In the genomic region with DNA sequence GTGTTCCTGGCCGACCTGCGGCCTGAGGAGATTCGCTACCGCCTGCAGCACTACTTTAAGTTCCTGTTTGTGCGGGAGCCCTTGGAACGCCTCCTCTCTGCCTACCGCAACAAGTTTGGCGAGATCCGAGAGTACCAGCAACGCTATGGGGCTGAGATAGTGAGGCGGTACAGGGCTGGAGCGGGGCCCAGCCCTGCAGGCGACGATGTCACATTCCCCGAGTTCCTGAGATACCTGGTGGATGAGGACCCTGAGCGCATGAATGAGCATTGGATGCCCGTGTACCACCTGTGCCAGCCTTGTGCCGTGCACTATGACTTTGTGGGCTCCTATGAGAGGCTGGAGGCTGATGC, we compare ENCODE assay signal across 8 cellular contexts.
DNase-seq lines count a peak whose midpoint lies in the region; ATAC-seq and TF ChIP-seq lines count a peak whose summit lies in the region.

No MANE protein-coding gene starts in this region.

- no peak for DNase-seq in AG04449 (ENCODE audit: low read depth, low spot score)
- no peak for DNase-seq in astrocyte of the cerebellum (ENCODE audit: low read depth)
- DNase-seq in stimulated activated naive B cell treated with anti-CD40 and anti-IgM and Interleukin-4, amounts not matched to agents 10 μg/mL and 1 μg/mL and 100 μg/mL, for 72 hours = no peak
- DNase-seq in DMS153 (lab: John Stamatoyannopoulos, UW) = no peak

- H3K4me3 ChIP-seq in AG04449 (ENCODE audit: low read depth, low read length) = peak overlapping the region; percentile 71
- H3K4me3 ChIP-seq in Loucy (ENCODE audit: low read length, poor library complexity, severe bottlenecking) = peak overlapping the region; percentile 99
- H3K4me3 ChIP-seq in astrocyte of the cerebellum (ENCODE audit: low read depth, low read length) = peak overlapping the region; percentile 67
- H3K4me3 ChIP-seq in iPS-20b (ENCODE audit: low read length) = peak overlapping the region; percentile 84

- H3K9me3 ChIP-seq in Loucy (ENCODE audit: insufficient read depth, low read depth, low read length) (no peaks in the 10 kb centered on the region), iPS-20b (ENCODE audit: insufficient read depth, low read depth, low read length) (no peaks in the 10 kb centered on the region)

- peak overlapping the region; percentile 87 to 92 for H3K4me3 Mint-ChIP-seq in stimulated activated naive B cell treated with anti-CD40 and anti-IgM and Interleukin-4, amounts not matched to agents 10 μg/mL and 1 μg/mL and 100 μg/mL, for 72 hours

- peaks cover 18 to 36% of the 10 kb centered on the region in 2 donors for H3K4me1 Mint-ChIP-seq in stimulated activated naive B cell treated with anti-CD40 and anti-IgM and Interleukin-4, amounts not matched to agents 10 μg/mL and 1 μg/mL and 100 μg/mL, for 72 hours

- no peaks in the 10 kb centered on the region for H3K9me2 ChIP-seq in Loucy (replicated peaks; ENCODE audit: low read depth, low read length)

- H3K27me3 Mint-ChIP-seq in stimulated activated naive B cell treated with anti-CD40 and anti-IgM and Interleukin-4, amounts not matched to agents 10 μg/mL and 1 μg/mL and 100 μg/mL, for 72 hours = no peaks in the 10 kb centered on the region

- peaks cover 11% of the 10 kb centered on the region for H4K20me1 ChIP-seq in Loucy (ENCODE audit: insufficient read depth, low read length, poor library complexity, severe bottlenecking)

- TF ChIP-seq CTCF in AG04449 (IDR thresholded peaks at IDR 0.05; ENCODE audit: insufficient read depth, low read length, missing control alignments) (no peak), Loucy (conservative IDR thresholded peaks at IDR 0.05; ENCODE audit: low read length) (no peak), astrocyte of the cerebellum (IDR thresholded peaks at IDR 0.05; ENCODE audit: low read depth, low read length, missing control alignments) (no peak)

- H3K36me3 ChIP-seq in Loucy (ENCODE audit: insufficient read depth, low read length) = peaks cover 13% of the 10 kb centered on the region; the same call in 1 of the 2 replicates
- peaks cover 17% of the 10 kb centered on the region for H3K36me3 ChIP-seq in iPS-20b (ENCODE audit: insufficient read depth, low read depth, low read length)

- peaks cover 2 to 3% of the 10 kb centered on the region in 2 donors for H3K36me3 Mint-ChIP-seq in stimulated activated naive B cell treated with anti-CD40 and anti-IgM and Interleukin-4, amounts not matched to agents 10 μg/mL and 1 μg/mL and 100 μg/mL, for 72 hours

- no peak overlapping the region for H3K27ac ChIP-seq in iPS-20b (ENCODE audit: low read length)

- H3K4me2 ChIP-seq in Loucy (ENCODE audit: low read depth, low read length, poor library complexity, severe bottlenecking) = peak overlapping the region; percentile 96

- peak overlapping the region; percentile 88 for H3K27ac Mint-ChIP-seq in stimulated activated naive B cell treated with anti-CD40 and anti-IgM and Interleukin-4, amounts not matched to agents 10 μg/mL and 1 μg/mL and 100 μg/mL, for 72 hours

- H3K27me3 ChIP-seq in Loucy (ENCODE audit: insufficient read depth, low read length, poor library complexity, severe bottlenecking) (no peaks in the 10 kb centered on the region), iPS-20b (ENCODE audit: insufficient read depth, low read length) (peaks cover 15% of the 10 kb centered on the region; the same call in 1 of the 2 replicates)

- H3K9ac ChIP-seq in Loucy (ENCODE audit: low read depth, low read length, poor library complexity, severe bottlenecking) (peak overlapping the region; percentile 96), iPS-20b (ENCODE audit: low read depth, low read length) (peak overlapping the region; percentile 84)

- no peaks in the 10 kb centered on the region for H3K9me3 Mint-ChIP-seq in stimulated activated naive B cell treated with anti-CD40 and anti-IgM and Interleukin-4, amounts not matched to agents 10 μg/mL and 1 μg/mL and 100 μg/mL, for 72 hours

- in situ Hi-C loops in astrocyte of the cerebellum (cut with HindIII; ENCODE audit: low sequenced_read_pairs) = no loop called here

- H2AFZ ChIP-seq in Loucy (ENCODE audit: low read length) = peak overlapping the region; percentile 70

- peak; percentile 4 for ATAC-seq in GM19025 (IDR thresholded peaks at IDR 0.05; ENCODE audit: low read depth, unreplicated experiment)
- ATAC-seq in stimulated activated naive B cell treated with anti-CD40 and anti-IgM and Interleukin-4, amounts not matched to agents 10 μg/mL and 1 μg/mL and 100 μg/mL, for 72 hours (replicated peaks) = peak; percentile 57
- ATAC-seq in HG03139 (IDR thresholded peaks at IDR 0.05; ENCODE audit: unreplicated experiment) = no peak

- H3K79me2 ChIP-seq in Loucy (ENCODE audit: insufficient read depth, low read length) = peaks cover 32% of the 10 kb centered on the region

- POLR2A ChIA-PET in AG04449 (lab: Yijun Ruan, JAX) = no interaction called here

- H3K4me1 ChIP-seq in Loucy (ENCODE audit: insufficient read depth, low read length, poor library complexity, severe bottlenecking) (peaks cover 57% of the 10 kb centered on the region), iPS-20b (ENCODE audit: insufficient read depth, low read length) (0 out of 2 replicates have a peak, but pooled peaks cover 2% of the 10 kb centered on the region)

- CTCF ChIA-PET in AG04449 (lab: Yijun Ruan, JAX) = interaction anchor here (1.1 kb wide), 1 partner anchor 193 kb away, joined by 3 read pairs; no protein-coding TSS in a partner anchor

- peaks cover 25% of the 10 kb centered on the region for H3F3A ChIP-seq in Loucy (ENCODE audit: low read depth)
